8 cellular contexts compared by ENCODE assay signal in the genomic region with DNA sequence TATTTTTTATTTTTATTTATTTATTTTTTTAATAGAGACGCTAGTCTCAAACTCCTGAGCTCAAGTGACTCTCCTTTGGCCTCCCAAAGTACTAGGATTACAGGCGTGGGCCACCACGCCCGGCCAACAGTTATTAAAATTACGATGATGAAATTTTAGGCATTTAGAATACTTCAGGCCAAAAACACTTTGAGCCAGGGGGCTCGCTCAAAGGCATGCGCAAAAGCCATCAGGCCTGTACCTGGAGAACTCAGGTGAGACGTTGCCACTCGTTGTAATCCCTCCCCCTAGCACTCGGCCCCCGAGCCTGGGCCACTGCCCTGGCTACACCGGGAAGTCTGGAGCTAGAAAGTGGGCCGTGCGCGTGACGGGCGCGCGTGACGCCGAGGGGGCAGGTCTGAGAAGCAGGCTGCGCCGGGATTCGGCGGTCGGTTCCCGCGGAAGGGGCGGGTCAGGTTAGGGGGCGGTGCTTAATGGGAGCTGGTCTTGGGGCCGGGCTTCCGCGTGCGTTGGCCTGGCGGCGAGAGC. TPM values are rescaled to one million over a fixed set of nuclear protein-coding genes. Genes with fewer than 3 reads are reported as not detected.
A peak's percentile ranks its signal among the peaks of the same experiment; 100 is the strongest.
DNase-seq lines count a peak whose midpoint lies in the region; ATAC-seq, FAIRE-seq and TF ChIP-seq lines count a peak whose summit lies in the region.

No MANE protein-coding gene starts in this region.

- H3K9me3 Mint-ChIP-seq in neural progenitor cell, result no peaks in the 10 kb centered on the region

- H3K4me3 ChIP-seq in MM.1S (ENCODE audit: low read length) (peak overlapping the region; percentile 77), neural progenitor cell (peak overlapping the region; percentile 51), stomach smooth muscle (ENCODE audit: low read length in 2 of 2) (peak overlapping the region; percentile 77 to 78)

- peak overlapping the region; percentile 88; the same call in 1 of the 2 replicates for H3K4me2 ChIP-seq in MM.1S (ENCODE audit: low read depth, low read length)
- H3K4me2 ChIP-seq in neural progenitor cell, result peak overlapping the region; percentile 83

- H3K9me2 ChIP-seq in MM.1S (replicated peaks; ENCODE audit: insufficient read depth, low read length), result no peaks in the 10 kb centered on the region

- H3K36me3 Mint-ChIP-seq in neural progenitor cell, result peaks cover 2% of the 10 kb centered on the region

- H3K27ac ChIP-seq in MM.1S (ENCODE audit: low read length) (peak overlapping the region; percentile 63; the same call in 1 of the 2 replicates), foreskin keratinocyte (peak overlapping the region; percentile 81), neural progenitor cell (no peak overlapping the region), stomach smooth muscle (ENCODE audit: low read length) (peak overlapping the region; percentile 89)

- H3K9me3 ChIP-seq in MM.1S (replicated peaks; ENCODE audit: insufficient read depth, low read length) (no peaks in the 10 kb centered on the region), neural progenitor cell (ENCODE audit: low read depth) (no peaks in the 10 kb centered on the region), stomach smooth muscle (ENCODE audit: control insufficient read depth in 2 of 2, low read length in 2 of 2) (no peaks in the 10 kb centered on the region)

- DNase-seq in HCEC 1CT, result peak; percentile 97
- peak; percentile 96 for DNase-seq in MM.1S
- DNase-seq in SHP77 treated with DMSO at 0.1 percent for 48 hours (lab: John Stamatoyannopoulos, UW), result peak; percentile 84
- peak; percentile 97 for DNase-seq in activated gamma-delta T cell treated with anti-CD3 and anti-CD28 coated beads, Interleukin-2, amount 50 U/mL, for 16 hours (ENCODE audit: low read depth)
- peak; percentile 85 to 92 for DNase-seq in foreskin keratinocyte
- DNase-seq in neural progenitor cell (ENCODE audit: low spot score), result no peak

- no peaks in the 10 kb centered on the region for H4K20me1 ChIP-seq in MM.1S (ENCODE audit: insufficient read depth, low read length)
- peaks cover 24% of the 10 kb centered on the region for H4K20me1 ChIP-seq in neural progenitor cell (ENCODE audit: low read depth)

- peak; percentile 95 for ATAC-seq in foreskin keratinocyte

- FAIRE-seq in G401.6 (lab: Jason Lieb, UNC), result peak; percentile 50

- peaks cover 7% of the 10 kb centered on the region; the same call in 1 of the 2 replicates for H3F3A ChIP-seq in MM.1S (ENCODE audit: insufficient read depth, low read length)
- peaks cover 15% of the 10 kb centered on the region for H3F3A ChIP-seq in neural progenitor cell (ENCODE audit: low read depth)

- peaks cover 9% of the 10 kb centered on the region for H3K4me1 Mint-ChIP-seq in neural progenitor cell

- H3K79me2 ChIP-seq in MM.1S (ENCODE audit: low read length) (peaks cover 29% of the 10 kb centered on the region), neural progenitor cell (ENCODE audit: low read depth) (peaks cover 17% of the 10 kb centered on the region)

- H2AFZ ChIP-seq in MM.1S (ENCODE audit: low read length), result peak overlapping the region; percentile 87
- peak overlapping the region; percentile 74 for H2AFZ ChIP-seq in neural progenitor cell (replicated peaks)

- H3K36me3 ChIP-seq in MM.1S (replicated peaks; ENCODE audit: insufficient read depth, low read length) (no peaks in the 10 kb centered on the region), neural progenitor cell (no peaks in the 10 kb centered on the region), stomach smooth muscle (ENCODE audit: control insufficient read depth in 2 of 2, insufficient read depth in 2 of 2, low read length in 2 of 2) (no peaks in the 10 kb centered on the region)

- no peaks in the 10 kb centered on the region for H3K27me3 Mint-ChIP-seq in neural progenitor cell (ENCODE audit: insufficient read depth, low read depth)

- H3K9ac ChIP-seq in MM.1S (ENCODE audit: low read length) (peak overlapping the region; percentile 73), neural progenitor cell (no peak overlapping the region), stomach smooth muscle (ENCODE audit: low read length in 2 of 2) (peak overlapping the region; percentile 86 to 89)

- TF ChIP-seq CTCF in MM.1S (IDR thresholded peaks at IDR 0.05; ENCODE audit: low read length) (no peak), foreskin keratinocyte (conservative IDR thresholded peaks at IDR 0.05) (no peak), neural progenitor cell (IDR thresholded peaks at IDR 0.05) (no peak)

- H3K4me1 ChIP-seq in MM.1S (ENCODE audit: low read length) (peaks cover 4% of the 10 kb centered on the region; the same call in 1 of the 2 replicates), foreskin keratinocyte (peaks cover 12% of the 10 kb centered on the region), neural progenitor cell (peaks cover 8% of the 10 kb centered on the region), stomach smooth muscle (ENCODE audit: control insufficient read depth, insufficient read depth, low read length) (peaks cover 11% of the 10 kb centered on the region)

- peak overlapping the region; percentile 87 for H3K4me3 Mint-ChIP-seq in neural progenitor cell

- no peaks in the 10 kb centered on the region for H3K27me3 ChIP-seq in MM.1S (replicated peaks; ENCODE audit: insufficient read depth, low read length)
- H3K27me3 ChIP-seq in foreskin keratinocyte, result no peaks in the 10 kb centered on the region
- H3K27me3 ChIP-seq in neural progenitor cell, result no peaks in the 10 kb centered on the region
- no peaks in the 10 kb centered on the region for H3K27me3 ChIP-seq in stomach smooth muscle (ENCODE audit: control insufficient read depth in 1 of 2, insufficient read depth in 2 of 2, low read length in 2 of 2)

- H3K27ac Mint-ChIP-seq in neural progenitor cell, result no peak overlapping the region

RNA-seq across cellular contexts. Expression of a gene that starts 0.3 kb away (rescaled TPM):
- total RNA-seq in foreskin keratinocyte (6.3 and 7.0 TPM in 2 replicates), neural progenitor cell (ENCODE audit: low replicate concordance) (11.9 and 26.4 TPM in 2 replicates)
- 2.5 and 2.7 TPM in 2 replicates for polyA plus RNA-seq in foreskin keratinocyte

RNA-seq across cellular contexts. Expression of a gene that starts 46.0 kb away (rescaled TPM):
- total RNA-seq in foreskin keratinocyte (4.7 and 5.8 TPM in 2 replicates), neural progenitor cell (ENCODE audit: low replicate concordance) (6.3 and 10.6 TPM in 2 replicates)
- polyA plus RNA-seq in foreskin keratinocyte, result 5.2 and 6.2 TPM in 2 replicates
